ENCODE assay signal across 10 cellular contexts in genomic region chr10:119933179-119933578, GRCh38. TPM values are rescaled to one million over a fixed set of nuclear protein-coding genes. Genes with fewer than 3 reads are reported as not detected.
DNase-seq lines count a peak whose midpoint lies in the region; ATAC-seq and TF ChIP-seq lines count a peak whose summit lies in the region.
"Had no signal": no experiment of that assay in that cellular context is flagged by ENCODE, and none has a peak within 500 bp of the region (broad histone marks: within the 10 kb centered on the region; RNA-seq: fewer than 3 reads in every experiment).

No MANE protein-coding gene starts in this region.

- no peak for ATAC-seq in activated CD8-positive, alpha-beta T cell treated with anti-CD3 and anti-CD28 coated beads for 36 hours
- ATAC-seq in activated CD8-positive, alpha-beta T cell treated with anti-CD3 and anti-CD28 coated beads, Interleukin-2, amount 10 ng/mL, durations not matched to agents 7 days and 5 days: no peak
- ATAC-seq in stimulated activated effector memory CD8-positive, alpha-beta T cell treated with anti-CD3 and anti-CD28 coated beads, Interleukin-12 subunit alpha, Interleukin-12 subunit beta, amount 100 ng/mL, for 72 hours: no peak
- no peak for ATAC-seq in GM18505 (IDR thresholded peaks at IDR 0.05; ENCODE audit: unreplicated experiment)
- no peak for ATAC-seq in stimulated activated naive CD8-positive, alpha-beta T cell treated with anti-CD3 and anti-CD28 coated beads, Interleukin-15, Interleukin-2, amounts not matched to agents 100 U/mL and 50 U/mL, for 24 hours

- CTCF ChIA-PET in activated CD8-positive, alpha-beta T cell treated with anti-CD3 and anti-CD28 coated beads for 36 hours (lab: Charles Lee): no interaction called here
- CTCF ChIA-PET in activated CD8-positive, alpha-beta T cell treated with anti-CD3 and anti-CD28 coated beads, Interleukin-2, amount 10 ng/mL, durations not matched to agents 7 days and 5 days (lab: Charles Lee): interaction anchor here (1.6 kb wide), 1 partner anchor 13 kb away, joined by 4 read pairs; no protein-coding TSS in a partner anchor

- H3K27me3 Mint-ChIP-seq in activated CD8-positive, alpha-beta T cell treated with anti-CD3 and anti-CD28 coated beads for 36 hours: no peaks in the 10 kb centered on the region
- no peaks in the 10 kb centered on the region for H3K27me3 Mint-ChIP-seq in activated CD8-positive, alpha-beta T cell treated with anti-CD3 and anti-CD28 coated beads, Interleukin-2, amount 10 ng/mL, durations not matched to agents 7 days and 5 days (ENCODE audit: low read depth)
- no peaks in the 10 kb centered on the region for H3K27me3 Mint-ChIP-seq in type B pancreatic cell

- H3K4me3 Mint-ChIP-seq in activated CD8-positive, alpha-beta T cell treated with anti-CD3 and anti-CD28 coated beads for 36 hours: no peak overlapping the region
- no peak overlapping the region for H3K4me3 Mint-ChIP-seq in activated CD8-positive, alpha-beta T cell treated with anti-CD3 and anti-CD28 coated beads, Interleukin-2, amount 10 ng/mL, durations not matched to agents 7 days and 5 days
- no peak overlapping the region for H3K4me3 Mint-ChIP-seq in type B pancreatic cell
- H3K4me3 Mint-ChIP-seq in stimulated activated effector memory CD8-positive, alpha-beta T cell treated with anti-CD3 and anti-CD28 coated beads, Interleukin-12 subunit alpha, Interleukin-12 subunit beta, amount 100 ng/mL, for 72 hours: no peak overlapping the region

- no peaks in the 10 kb centered on the region for H3K4me1 Mint-ChIP-seq in activated CD8-positive, alpha-beta T cell treated with anti-CD3 and anti-CD28 coated beads for 36 hours (ENCODE audit: low read depth)
- H3K4me1 Mint-ChIP-seq in activated CD8-positive, alpha-beta T cell treated with anti-CD3 and anti-CD28 coated beads, Interleukin-2, amount 10 ng/mL, durations not matched to agents 7 days and 5 days (ENCODE audit: low read depth): no peaks in the 10 kb centered on the region
- H3K4me1 Mint-ChIP-seq in type B pancreatic cell (ENCODE audit: unreplicated experiment): no peaks in the 10 kb centered on the region
- H3K4me1 Mint-ChIP-seq in stimulated activated effector memory CD8-positive, alpha-beta T cell treated with anti-CD3 and anti-CD28 coated beads, Interleukin-12 subunit alpha, Interleukin-12 subunit beta, amount 100 ng/mL, for 72 hours: no peaks in the 10 kb centered on the region

- TF ChIP-seq CTCF in activated CD8-positive, alpha-beta T cell treated with anti-CD3 and anti-CD28 coated beads for 36 hours (IDR thresholded peaks at IDR 0.05): peak; percentile 17
- TF ChIP-seq CTCF in epithelial cell of esophagus (IDR thresholded peaks at IDR 0.05; ENCODE audit: insufficient read depth, low read depth, low read length, missing control alignments): peak; percentile 13
- peak; percentile 78 for TF ChIP-seq CTCF in type B pancreatic cell (conservative IDR thresholded peaks at IDR 0.05)

- no peaks in the 10 kb centered on the region for H3K9me3 Mint-ChIP-seq in activated CD8-positive, alpha-beta T cell treated with anti-CD3 and anti-CD28 coated beads for 36 hours
- no peaks in the 10 kb centered on the region for H3K9me3 Mint-ChIP-seq in activated CD8-positive, alpha-beta T cell treated with anti-CD3 and anti-CD28 coated beads, Interleukin-2, amount 10 ng/mL, durations not matched to agents 7 days and 5 days (ENCODE audit: insufficient read depth)
- H3K9me3 Mint-ChIP-seq in type B pancreatic cell: no peaks in the 10 kb centered on the region
- no peaks in the 10 kb centered on the region for H3K9me3 Mint-ChIP-seq in stimulated activated effector memory CD8-positive, alpha-beta T cell treated with anti-CD3 and anti-CD28 coated beads, Interleukin-12 subunit alpha, Interleukin-12 subunit beta, amount 100 ng/mL, for 72 hours

- no peak overlapping the region for H3K4me3 ChIP-seq in epithelial cell of esophagus (ENCODE audit: low read length)

- no peak for TF ChIP-seq POLR2A in GM18505 (IDR thresholded peaks at IDR 0.05; ENCODE audit: borderline replicate concordance, extremely low read depth, insufficient read depth, insufficient read length)

- H3K36me3 Mint-ChIP-seq in activated CD8-positive, alpha-beta T cell treated with anti-CD3 and anti-CD28 coated beads for 36 hours (ENCODE audit: low read depth): peaks cover 42% of the 10 kb centered on the region
- peaks cover 50% of the 10 kb centered on the region for H3K36me3 Mint-ChIP-seq in activated CD8-positive, alpha-beta T cell treated with anti-CD3 and anti-CD28 coated beads, Interleukin-2, amount 10 ng/mL, durations not matched to agents 7 days and 5 days (ENCODE audit: low read depth)
- H3K36me3 Mint-ChIP-seq in type B pancreatic cell: peaks cover 29% of the 10 kb centered on the region
- peaks cover 100% of the 10 kb centered on the region for H3K36me3 Mint-ChIP-seq in stimulated activated effector memory CD8-positive, alpha-beta T cell treated with anti-CD3 and anti-CD28 coated beads, Interleukin-12 subunit alpha, Interleukin-12 subunit beta, amount 100 ng/mL, for 72 hours

- POLR2A ChIA-PET in activated CD8-positive, alpha-beta T cell treated with anti-CD3 and anti-CD28 coated beads for 36 hours (lab: Charles Lee): no interaction called here
- POLR2A ChIA-PET in activated CD8-positive, alpha-beta T cell treated with anti-CD3 and anti-CD28 coated beads, Interleukin-2, amount 10 ng/mL, durations not matched to agents 7 days and 5 days (lab: Charles Lee): no interaction called here

- DNase-seq in activated CD8-positive, alpha-beta T cell treated with anti-CD3 and anti-CD28 coated beads for 36 hours: no peak
- DNase-seq in activated CD8-positive, alpha-beta T cell treated with anti-CD3 and anti-CD28 coated beads, Interleukin-2, amount 10 ng/mL, durations not matched to agents 7 days and 5 days: no peak
- DNase-seq in NCI-H748 treated with DMSO at 0.1 percent for 48 hours (lab: John Stamatoyannopoulos, UW): peak; percentile 0
- no peak for DNase-seq in epithelial cell of esophagus (ENCODE audit: low read depth)
- no peak for DNase-seq in type B pancreatic cell (ENCODE audit: extremely low spot score, unreplicated experiment)
- no peak for DNase-seq in stimulated activated effector memory CD8-positive, alpha-beta T cell treated with anti-CD3 and anti-CD28 coated beads, Interleukin-12 subunit alpha, Interleukin-12 subunit beta, amount 100 ng/mL, for 72 hours (ENCODE audit: low spot score in 2 of 2)
- DNase-seq in stimulated activated naive CD8-positive, alpha-beta T cell treated with anti-CD3 and anti-CD28 coated beads, Interleukin-15, Interleukin-2, amounts not matched to agents 100 U/mL and 50 U/mL, for 24 hours: no peak
- DNase-seq: DMS153; effector CD8-positive, alpha-beta T cell had no signal

- intact Hi-C loops in activated CD8-positive, alpha-beta T cell treated with anti-CD3 and anti-CD28 coated beads for 36 hours (cut with micrococcal nuclease): no loop called here

- H3K27ac Mint-ChIP-seq in activated CD8-positive, alpha-beta T cell treated with anti-CD3 and anti-CD28 coated beads for 36 hours: no peak overlapping the region
- H3K27ac Mint-ChIP-seq in activated CD8-positive, alpha-beta T cell treated with anti-CD3 and anti-CD28 coated beads, Interleukin-2, amount 10 ng/mL, durations not matched to agents 7 days and 5 days: no peak overlapping the region
- H3K27ac Mint-ChIP-seq in type B pancreatic cell: peak overlapping the region; percentile 3
- no peak overlapping the region for H3K27ac Mint-ChIP-seq in stimulated activated effector memory CD8-positive, alpha-beta T cell treated with anti-CD3 and anti-CD28 coated beads, Interleukin-12 subunit alpha, Interleukin-12 subunit beta, amount 100 ng/mL, for 72 hours

RNA-seq across cellular contexts. Expression of gene SEC23IP, which starts 40.6 kb away (rescaled TPM):
- 10 to 100 TPM; 60.3 to 61.4 TPM for total RNA-seq in activated CD8-positive, alpha-beta T cell treated with anti-CD3 and anti-CD28 coated beads for 36 hours
- 10 to 100 TPM; 53.8 to 58.9 TPM for total RNA-seq in activated CD8-positive, alpha-beta T cell treated with anti-CD3 and anti-CD28 coated beads, Interleukin-2, amount 10 ng/mL, durations not matched to agents 7 days and 5 days
- total RNA-seq in type B pancreatic cell (ENCODE audit: low replicate concordance): 69.1 and 72.9 TPM in 2 replicates

Comparison
In these comparisons a context has a peak if more than half of its experiments do, and no peak if none do; other contexts are left out.
1. CTCF ChIP-seq: peak in every context shown above with its lines; median percentile 78 in type B pancreatic cell; 17 in activated CD8-positive, alpha-beta T cell treated with anti-CD3 and anti-CD28 coated beads for 36 hours; 13 in epithelial cell of esophagus.